In the genomic region with DNA sequence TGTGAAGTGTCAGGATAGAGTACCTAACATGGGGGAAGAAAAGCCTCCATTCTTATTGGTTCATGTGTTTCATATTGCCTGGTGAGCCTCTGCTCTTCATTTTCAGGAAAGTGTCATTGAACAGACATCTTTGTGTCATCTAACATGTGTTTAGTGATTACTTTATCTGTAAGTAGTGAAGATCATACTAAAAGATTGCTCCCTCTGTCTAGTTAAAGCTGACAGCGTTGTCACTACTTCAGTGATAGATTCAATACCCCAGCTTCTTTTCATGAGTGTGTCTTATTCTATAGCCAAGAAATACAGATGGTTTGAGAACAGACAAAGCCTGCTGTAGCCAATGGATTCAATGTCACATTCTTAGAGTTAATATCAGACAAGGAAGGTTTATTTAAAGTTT, we compare ENCODE assay signal across 5 cellular contexts.
"Had no signal": no experiment of that assay in that cellular context is flagged by ENCODE, and none has a peak within 500 bp of the region (broad histone marks: within the 10 kb centered on the region; RNA-seq: fewer than 3 reads in every experiment).

No MANE protein-coding gene starts in this region.

- H3K4me3 Mint-ChIP-seq: IgD-negative memory B cell had no signal

- H3K27ac ChIP-seq: HL-60 had no signal

- H3K27ac Mint-ChIP-seq: IgD-negative memory B cell had no signal

- H3K4me3 ChIP-seq: K562 had no signal

- DNase-seq: IMR-90, KBM-7 had no signal

- H3K4me1 Mint-ChIP-seq: IgD-negative memory B cell had no signal

- H3K36me3 Mint-ChIP-seq: IgD-negative memory B cell had no signal

- H3K9me3 Mint-ChIP-seq: IgD-negative memory B cell had no signal
